19 cellular contexts compared by ENCODE assay signal in the genomic region with DNA sequence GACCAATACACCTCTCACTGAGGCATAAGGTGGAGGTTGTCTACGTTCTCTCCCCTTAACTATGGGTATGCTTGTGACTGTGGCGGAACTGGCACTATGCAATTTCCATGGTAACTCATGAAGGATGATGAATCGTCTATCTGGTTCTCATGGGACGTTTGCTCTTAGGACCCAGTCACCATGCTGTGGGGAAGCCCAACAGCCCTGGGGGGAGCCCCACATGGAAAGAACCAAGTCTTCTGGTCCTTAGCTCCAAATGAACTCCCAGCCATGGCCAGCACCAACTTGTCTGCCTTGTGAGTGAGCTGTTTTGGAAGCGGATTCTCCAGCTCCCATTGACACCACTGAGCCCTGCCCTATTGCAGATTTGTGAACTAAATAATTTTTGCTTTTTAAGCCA.
DNase-seq lines count a peak whose midpoint lies in the region; ATAC-seq, FAIRE-seq and TF ChIP-seq lines count a peak whose summit lies in the region.
"Had no signal": no experiment of that assay in that cellular context is flagged by ENCODE, and none has a peak within 500 bp of the region (broad histone marks: within the 10 kb centered on the region; RNA-seq: fewer than 3 reads in every experiment).

No MANE protein-coding gene starts in this region.

- no peaks in the 10 kb centered on the region for H3K79me2 ChIP-seq in smooth muscle cell (ENCODE audit: low read depth)

- DNase-seq in stimulated activated CD4-positive, alpha-beta T cell treated with anti-CD3 and anti-CD28 coated beads, Interleukin-1b, Interleukin-23, amount 100 ng/mL, for 48 hours: peak; percentile 5
- no peak for DNase-seq in stimulated activated CD4-positive, alpha-beta T cell treated with anti-CD3 and anti-CD28 coated beads, Interleukin-15, amount 100 ng/mL, for 24 hours
- peak; percentile 26 for DNase-seq in ecto neural progenitor cell (ENCODE audit: low spot score)
- no peak for DNase-seq in smooth muscle cell (lab: John Stamatoyannopoulos, UW; ENCODE audit: unreplicated experiment)
- no peak for DNase-seq in H7
- no peak for DNase-seq in pancreas
- DNase-seq: ACHN; BE2C; C1 segment of cervical spinal cord; CD4-positive, CD25-positive, alpha-beta regulatory T cell; CD8-positive, alpha-beta memory T cell; COR-L47; DMS 273 treated with DMSO at 0.1 percent for 48 hours; DMS53; GM23248; HCEC 1CT had no signal

- H3K9me3 ChIP-seq in smooth muscle cell (replicated peaks; ENCODE audit: low read depth) (no peaks in the 10 kb centered on the region), pancreas (no peaks in the 10 kb centered on the region)
- H3K9me3 ChIP-seq: BE2C had no signal

- H3K27me3 ChIP-seq in smooth muscle cell (ENCODE audit: low read depth) (no peaks in the 10 kb centered on the region), H7 (ENCODE audit: control insufficient read depth, insufficient read depth, low read length) (no peaks in the 10 kb centered on the region), pancreas (no peaks in the 10 kb centered on the region)
- H3K27me3 ChIP-seq: BE2C had no signal

- ATAC-seq in pancreas: no peak

- no peak overlapping the region for H3K9ac ChIP-seq in smooth muscle cell (ENCODE audit: low read depth)
- H3K9ac ChIP-seq: GM23248 had no signal

- peaks cover 8% of the 10 kb centered on the region for H3K4me1 ChIP-seq in smooth muscle cell (ENCODE audit: low read depth)
- no peaks in the 10 kb centered on the region for H3K4me1 ChIP-seq in pancreas

- no peaks in the 10 kb centered on the region for H3K36me3 ChIP-seq in smooth muscle cell (ENCODE audit: low read depth)
- H3K36me3 ChIP-seq in H7 (replicated peaks; ENCODE audit: control insufficient read depth, insufficient read depth, low read length): no peaks in the 10 kb centered on the region
- H3K36me3 ChIP-seq in pancreas: no peaks in the 10 kb centered on the region
- H3K36me3 ChIP-seq: BE2C had no signal

- TF ChIP-seq CTCF in smooth muscle cell (IDR thresholded peaks at IDR 0.05; ENCODE audit: borderline replicate concordance, insufficient read depth, poor library complexity, severe bottlenecking) (no peak), pancreas (IDR thresholded peaks at IDR 0.05) (no peak)

- intact Hi-C loops in pancreas (cut with DNase I): no loop called here

- no peak for FAIRE-seq in pancreas (lab: Jason Lieb, UNC)
- FAIRE-seq: A204.1, G401.6, GM12891 had no signal

- peaks cover 15% of the 10 kb centered on the region for H3F3A ChIP-seq in smooth muscle cell (ENCODE audit: low read depth)

- H3K27ac ChIP-seq in smooth muscle cell (ENCODE audit: low read depth) (peak overlapping the region; percentile 12), pancreas (no peak overlapping the region)
- H3K27ac ChIP-seq: GM23248 had no signal

- H3K4me2 ChIP-seq in smooth muscle cell: no peak overlapping the region

- H2AFZ ChIP-seq in smooth muscle cell (ENCODE audit: low read depth): no peak overlapping the region
- H2AFZ ChIP-seq: GM23248 had no signal

- 90% methylated on average over 5 of the region's 5 CpGs for WGBS in smooth muscle cell (ENCODE audit: low lambda C conversion rate)
- WGBS in pancreas, 2 donors: 79 to 84% methylated on average over 5 of the region's 5 CpGs

- H3K4me3 ChIP-seq in smooth muscle cell (no peak overlapping the region), H7 (ENCODE audit: insufficient read depth, low read depth, low read length) (no peak overlapping the region), pancreas (no peak overlapping the region)
- H3K4me3 ChIP-seq: GM23248 had no signal

- no peaks in the 10 kb centered on the region for H4K20me1 ChIP-seq in smooth muscle cell (ENCODE audit: low read depth)

Comparison
In these comparisons a context has a peak if more than half of its experiments do, and no peak if none do; other contexts are left out.
1. DNase-seq: peak in stimulated activated CD4-positive, alpha-beta T cell treated with anti-CD3 and anti-CD28 coated beads, Interleukin-1b, Interleukin-23, amount 100 ng/mL, for 48 hours (single experiment) and ecto neural progenitor cell (single experiment); none in stimulated activated CD4-positive, alpha-beta T cell treated with anti-CD3 and anti-CD28 coated beads, Interleukin-15, amount 100 ng/mL, for 24 hours (single experiment), smooth muscle cell (single experiment), H7 (single experiment) and pancreas (0 of 6).